11 cellular contexts compared by ENCODE assay signal in the genomic region with DNA sequence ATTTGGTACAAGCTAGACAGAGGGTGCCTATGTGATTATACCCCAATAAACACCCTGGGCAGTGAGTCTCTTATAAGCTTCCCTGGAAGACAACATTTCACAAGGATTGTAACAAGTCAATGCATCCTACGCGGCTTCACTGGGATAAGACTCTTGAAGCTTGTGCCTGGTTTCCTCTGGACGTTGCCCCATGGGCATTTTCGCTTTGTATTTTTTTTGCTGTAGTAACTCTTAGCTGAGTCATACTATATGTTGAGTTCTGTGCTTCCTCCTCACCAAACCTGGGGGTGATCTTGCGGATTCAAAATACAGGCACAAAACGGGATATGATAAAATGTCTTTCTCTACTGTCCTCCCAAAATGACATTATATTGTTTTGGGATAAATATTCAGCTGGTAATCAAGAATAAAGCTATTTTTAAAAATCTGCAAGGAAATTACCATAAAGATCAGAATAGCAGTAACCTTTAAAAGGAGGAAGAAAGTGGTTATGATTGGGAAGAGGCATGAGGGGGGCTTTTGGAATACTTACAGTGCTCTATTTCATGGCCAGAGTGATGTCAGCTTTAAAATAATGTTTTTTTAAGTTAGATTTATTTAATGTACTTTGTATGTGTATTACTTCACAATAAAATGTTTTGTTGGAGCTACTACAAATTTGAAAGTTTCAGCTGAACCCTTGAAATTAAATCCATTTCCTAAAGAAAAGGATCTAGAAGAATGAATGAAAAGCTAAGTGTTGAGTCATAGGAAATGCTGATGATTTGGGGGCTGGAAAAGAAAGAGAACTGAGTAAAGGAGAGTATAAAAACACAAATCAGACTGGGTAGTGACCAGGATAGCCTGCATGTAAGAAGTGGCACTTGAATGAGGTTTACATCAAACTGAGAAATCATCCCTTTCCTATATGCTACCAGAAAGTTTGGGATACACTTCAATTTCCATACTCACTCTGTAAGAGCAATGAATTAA. TPM values are rescaled to one million over a fixed set of nuclear protein-coding genes. Genes with fewer than 3 reads are reported as not detected.
DNase-seq lines count a peak whose midpoint lies in the region; ATAC-seq, FAIRE-seq and TF ChIP-seq lines count a peak whose summit lies in the region.
"Had no signal": no experiment of that assay in that cellular context is flagged by ENCODE, and none has a peak within 500 bp of the region (broad histone marks: within the 10 kb centered on the region; RNA-seq: fewer than 3 reads in every experiment).

No MANE protein-coding gene starts in this region.

- TF ChIP-seq CTCF in GM23338 (conservative IDR thresholded peaks at IDR 0.05; ENCODE audit: low read depth in 2 of 2): no peak
- TF ChIP-seq CTCF in RWPE2 (IDR thresholded peaks at IDR 0.05; ENCODE audit: poor library complexity, severe bottlenecking): no peak
- TF ChIP-seq CTCF in fibroblast of mammary gland (conservative IDR thresholded peaks at IDR 0.05; ENCODE audit: control insufficient read depth, insufficient read depth, low read depth, low read length): no peak
- no peak for TF ChIP-seq CTCF in pancreas (IDR thresholded peaks at IDR 0.05)
- no peak for TF ChIP-seq CTCF in lower leg skin (IDR thresholded peaks at IDR 0.05)

- H3K27me3 Mint-ChIP-seq in GM23338 (ENCODE audit: insufficient read depth, low read depth, poor library complexity): peaks cover 4% of the 10 kb centered on the region

- ATAC-seq in GM23338: no peak
- peak; percentile 78 for ATAC-seq in RWPE2 (ENCODE audit: low read depth)
- ATAC-seq in pancreas: peak in 3 of 4 donors; percentile 42 to 56 (median 55)
- ATAC-seq in GM18867 (IDR thresholded peaks at IDR 0.05; ENCODE audit: unreplicated experiment): no peak

- H3K27ac Mint-ChIP-seq in GM23338: peak overlapping the region; percentile 89

- no peaks in the 10 kb centered on the region for H3K9me2 ChIP-seq in GM23338 (ENCODE audit: insufficient read depth)

- H3K4me2 ChIP-seq in GM23338: peak overlapping the region; percentile 18

- peaks cover 4% of the 10 kb centered on the region; the same call in 2 of the 3 replicates for H3K36me3 Mint-ChIP-seq in GM23338 (ENCODE audit: low read depth)

- no peaks in the 10 kb centered on the region for H3K9me3 Mint-ChIP-seq in GM23338

- no peak overlapping the region for H2AFZ ChIP-seq in GM23338

- intact Hi-C loops in pancreas (cut with DNase I) (no loop called here), cardiac septum (cut with DNase I) (no loop called here), lower leg skin (cut with DNase I; ENCODE audit: low total_unique reads) (no loop called here)

- H3K4me3 Mint-ChIP-seq in GM23338: no peak overlapping the region

- peaks cover 30% of the 10 kb centered on the region for H3K4me1 Mint-ChIP-seq in GM23338

- no peaks in the 10 kb centered on the region for H3F3A ChIP-seq in GM23338 (replicated peaks; ENCODE audit: low read depth)

- peaks cover 17% of the 10 kb centered on the region for H4K20me1 ChIP-seq in GM23338 (replicated peaks; ENCODE audit: insufficient read depth)

- H3K36me3 ChIP-seq in GM23338 (ENCODE audit: insufficient read depth) (no peaks in the 10 kb centered on the region; the same call in 1 of the 2 replicates), RWPE2 (ENCODE audit: low read depth) (peaks cover 7% of the 10 kb centered on the region; the same call in 1 of the 2 replicates), pancreas (no peaks in the 10 kb centered on the region)

- WGBS in pancreas, 2 donors: 73 to 84% methylated on average over 6 of the region's 6 CpGs
- 68 to 71% methylated on average over 6 of the region's 6 CpGs for WGBS in lower leg skin, 2 donors

- peaks cover 100% of the 10 kb centered on the region for H3K79me2 ChIP-seq in GM23338 (replicated peaks; ENCODE audit: insufficient read depth)

- H3K4me3 ChIP-seq in GM23338 (peak overlapping the region; percentile 12; the same call in 1 of the 2 replicates), RWPE2 (ENCODE audit: severe bottlenecking) (no peak overlapping the region), fibroblast of mammary gland (ENCODE audit: control insufficient read depth, low read depth, low read length) (no peak overlapping the region), pancreas (no peak overlapping the region), lower leg skin (ENCODE audit: low read depth, poor library complexity, severe bottlenecking) (no peak overlapping the region)

- no peaks in the 10 kb centered on the region for H3K27me3 ChIP-seq in GM23338 (ENCODE audit: insufficient read depth)
- no peaks in the 10 kb centered on the region for H3K27me3 ChIP-seq in RWPE2 (ENCODE audit: insufficient read depth, poor library complexity, severe bottlenecking)
- H3K27me3 ChIP-seq in pancreas: no peaks in the 10 kb centered on the region

- peaks cover 24% of the 10 kb centered on the region for H3K4me1 ChIP-seq in GM23338 (ENCODE audit: insufficient read depth)
- peaks cover 28% of the 10 kb centered on the region for H3K4me1 ChIP-seq in RWPE2 (ENCODE audit: insufficient read depth, poor library complexity, severe bottlenecking)
- peaks cover 0 to 5% (median 3%) of the 10 kb centered on the region in 3 donors for H3K4me1 ChIP-seq in pancreas

- DNase-seq in GM23338 (ENCODE audit: low spot score): no peak
- DNase-seq in RWPE2 (ENCODE audit: low spot score): no peak
- peak; percentile 39 for DNase-seq in fibroblast of mammary gland (ENCODE audit: low read depth)
- DNase-seq in pancreas: no peak
- DNase-seq in cardiac septum (ENCODE audit: low spot score): no peak
- no peak for DNase-seq in effector CD4-positive, alpha-beta T cell
- no peak for DNase-seq in lower leg skin (ENCODE audit: low spot score in 2 of 2)
- DNase-seq: activated naive CD4-positive, alpha-beta T cell treated with anti-CD3 and anti-CD28 coated beads, Interleukin-2, amount 50 U/mL, for 16 hours; NCI-H1417 had no signal

- H3K9me3 ChIP-seq in RWPE2 (ENCODE audit: severe bottlenecking) (no peaks in the 10 kb centered on the region), pancreas (no peaks in the 10 kb centered on the region)

- H3K27ac ChIP-seq in GM23338 (ENCODE audit: low read depth) (peak overlapping the region; percentile 28; the same call in 1 of the 2 replicates), RWPE2 (ENCODE audit: poor library complexity, severe bottlenecking) (peak overlapping the region; percentile 37), pancreas (no peak overlapping the region)

- FAIRE-seq in pancreas (lab: Jason Lieb, UNC): no peak
- FAIRE-seq: islet of Langerhans had no signal

- TF ChIP-seq POLR2A in lower leg skin (IDR thresholded peaks at IDR 0.05): no peak

TF ChIP-seq in GM23338, 12 proteins besides CTCF, POLR2A, EP300 and RAD21 (continues in another document):
- no peak for TF ChIP-seq EZH2 (IDR thresholded peaks at IDR 0.05; ENCODE audit: low read depth, unreplicated experiment)
- TF ChIP-seq, protein P1, sequence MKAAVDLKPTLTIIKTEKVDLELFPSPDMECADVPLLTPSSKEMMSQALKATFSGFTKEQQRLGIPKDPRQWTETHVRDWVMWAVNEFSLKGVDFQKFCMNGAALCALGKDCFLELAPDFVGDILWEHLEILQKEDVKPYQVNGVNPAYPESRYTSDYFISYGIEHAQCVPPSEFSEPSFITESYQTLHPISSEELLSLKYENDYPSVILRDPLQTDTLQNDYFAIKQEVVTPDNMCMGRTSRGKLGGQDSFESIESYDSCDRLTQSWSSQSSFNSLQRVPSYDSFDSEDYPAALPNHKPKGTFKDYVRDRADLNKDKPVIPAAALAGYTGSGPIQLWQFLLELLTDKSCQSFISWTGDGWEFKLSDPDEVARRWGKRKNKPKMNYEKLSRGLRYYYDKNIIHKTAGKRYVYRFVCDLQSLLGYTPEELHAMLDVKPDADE (IDR thresholded peaks at IDR 0.05): no peak
- TF ChIP-seq POLR2AphosphoS5 (IDR thresholded peaks at IDR 0.05; ENCODE audit: low read depth): no peak
- TF ChIP-seq CREB1 (CRISPR knock-in tag; IDR thresholded peaks at IDR 0.05; ENCODE audit: low read depth): no peak
- no peak for TF ChIP-seq STAT1 (IDR thresholded peaks at IDR 0.05; ENCODE audit: unreplicated experiment)
- TF ChIP-seq ZNF114 (CRISPR knock-in tag; IDR thresholded peaks at IDR 0.05): no peak

RNA-seq across cellular contexts. Expression of a gene that starts 14.7 kb away (rescaled TPM):
- total RNA-seq in GM23338 (2014; rRNA removed; shearing (Covaris generic)): 31.3 and 32.8 TPM in 2 replicates
- polyA plus RNA-seq in GM23338 (2016; fragmentation: Nextera tagmentation; extraction: Ambion mirVana) (24.4 and 28.9 TPM in 2 replicates), pancreas (1 to 10 TPM; 6.3 to 8.9 TPM)
- total RNA-seq in pancreas (10 to 100 TPM; 12.1 to 21.6 (median 15.0) TPM), cardiac septum (27.7 TPM), lower leg skin (100 to 1,000 TPM in 1 of 4 donors, 10 to 100 TPM in 3; 19.7 to 114 (median 25.7) TPM)

RNA-seq across cellular contexts. Expression of a gene that starts 28.9 kb away (rescaled TPM):
- total RNA-seq in GM23338 (2014; rRNA removed; shearing (Covaris generic)): not detected in 2 replicates
- polyA plus RNA-seq in GM23338 (2016; fragmentation: Nextera tagmentation; extraction: Ambion mirVana) (0.73 TPM in 1 of 2 replicates, not detected in the other), pancreas (not detected)
- total RNA-seq in pancreas (not detected), cardiac septum (0.67 TPM), lower leg skin (not detected)

Comparison
In these comparisons a context has a peak if more than half of its experiments do, and no peak if none do; other contexts are left out.
1. ATAC-seq: peak in RWPE2 (single experiment) and pancreas (3 of 4); none in GM23338 (single experiment) and GM18867 (single experiment).
2. H3K27ac ChIP-seq: peak in GM23338 (single experiment) and RWPE2 (single experiment); none in pancreas (0 of 4).